In the genomic region with DNA sequence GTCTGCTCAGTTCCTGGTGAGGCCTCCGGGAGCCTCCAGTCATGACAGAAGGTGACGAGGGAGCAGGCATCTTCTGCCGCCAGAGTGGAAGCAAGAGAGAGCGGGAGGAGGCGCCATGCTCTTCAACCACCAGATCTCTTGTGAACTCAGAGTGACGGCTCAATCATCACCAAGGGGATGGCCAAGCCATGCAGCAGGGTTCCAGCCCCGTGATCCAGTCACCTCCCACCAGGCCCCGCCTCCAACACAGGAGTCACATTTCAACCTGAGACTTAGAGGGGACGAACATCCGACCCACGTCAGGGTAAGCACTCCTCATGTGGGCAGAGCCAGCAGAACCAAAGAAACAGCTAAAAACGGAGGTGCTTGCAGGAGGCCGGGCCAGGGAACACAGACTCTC, we compare ENCODE assay signal across 26 cellular contexts.
A peak's percentile ranks its signal among the peaks of the same experiment; 100 is the strongest.
DNase-seq lines count a peak whose midpoint lies in the region; ATAC-seq and TF ChIP-seq lines count a peak whose summit lies in the region.
"Had no signal": no experiment of that assay in that cellular context is flagged by ENCODE, and none has a peak within 500 bp of the region (broad histone marks: within the 10 kb centered on the region; RNA-seq: fewer than 3 reads in every experiment).

No MANE protein-coding gene starts in this region.

- no peak overlapping the region for H3T11ph ChIP-seq in H9 (ENCODE audit: low read length)

- no peak overlapping the region for H2BK12ac ChIP-seq in H9 (ENCODE audit: insufficient read length, low read depth, low read length)

- no peak overlapping the region for H2AK5ac ChIP-seq in H9 (ENCODE audit: insufficient read length, low read length)

- H3K9me3 Mint-ChIP-seq in H9 = no peaks in the 10 kb centered on the region
- H3K9me3 Mint-ChIP-seq in natural killer cell treated with Interleukin-12 subunit alpha and Interleukin-12 subunit beta and Interleukin-15 and Interleukin-18, amount 100 ng/mL, for 72 hours = no peaks in the 10 kb centered on the region
- H3K9me3 Mint-ChIP-seq: CD8-positive, alpha-beta memory T cell had no signal

- no peak overlapping the region for H3K23ac ChIP-seq in H9 (ENCODE audit: insufficient read length, low read depth, low read length)

- H2BK15ac ChIP-seq in H9 (ENCODE audit: low read depth, low read length) = no peak overlapping the region

- H2BK5ac ChIP-seq in H9 (ENCODE audit: insufficient read length, low read length) = no peak overlapping the region

- H3K4me3 Mint-ChIP-seq in H9 = no peak overlapping the region
- no peak overlapping the region for H3K4me3 Mint-ChIP-seq in natural killer cell treated with Interleukin-12 subunit alpha and Interleukin-12 subunit beta and Interleukin-15 and Interleukin-18, amount 100 ng/mL, for 72 hours
- H3K4me3 Mint-ChIP-seq: B cell; CD8-positive, alpha-beta memory T cell had no signal

- no peak overlapping the region for H4K8ac ChIP-seq in H9 (replicated peaks; ENCODE audit: insufficient read length, low read depth, low read length)

- H3K56ac ChIP-seq in H9 (ENCODE audit: insufficient read length, low read depth, low read length) = no peak overlapping the region

- H3K4me2 ChIP-seq in H9 (ENCODE audit: insufficient read depth, insufficient read length, low read length) = no peak overlapping the region
- H3K4me2 ChIP-seq: PC-9 had no signal

- H3K18ac ChIP-seq in H9 (ENCODE audit: insufficient read length, low read depth, low read length) = no peak overlapping the region

- no peak for TF ChIP-seq EP300 in tibial nerve (IDR thresholded peaks at IDR 0.05)

- TF ChIP-seq CTCF in H9 (conservative IDR thresholded peaks at IDR 0.05) = no peak
- TF ChIP-seq CTCF in tibial nerve (IDR thresholded peaks at IDR 0.05) = no peak

- H2BK20ac ChIP-seq in H9 (ENCODE audit: low read depth, low read length, poor library complexity, severe bottlenecking) = no peak overlapping the region

- DNase-seq in ELF-1 (ENCODE audit: low read depth, low spot score) (peak; percentile 83), H9 (peak; percentile 86), iPS-NIHi7 (ENCODE audit: extremely low spot score) (peak; percentile 53), posterior vena cava (ENCODE audit: low spot score) (peak; percentile 66), tibial nerve (ENCODE audit: low spot score in 2 of 2) (no peak), T-helper 1 cell (no peak)
- no peak for DNase-seq in natural killer cell treated with Interleukin-12 subunit alpha and Interleukin-12 subunit beta and Interleukin-15 and Interleukin-18, amount 100 ng/mL, for 72 hours (ENCODE audit: low spot score)
- DNase-seq: CD8-positive, alpha-beta memory T cell; DMS 273 treated with DMSO at 0.1 percent for 48 hours; DMS79; EL; GOT3; IMR-90; KG1; MG63; NCI-H1105 treated with DMSO at 0.1 percent for 48 hours; NCI-H146; NCI-H1930; NCI-H2107; NCI-H446 treated with DMSO at 0.1 percent for 48 hours; NCI-H526; PC-9 had no signal

- no peaks in the 10 kb centered on the region; the same call in 1 of the 2 replicates for H3K4me1 ChIP-seq in H9 (ENCODE audit: insufficient read depth, low read length)
- no peaks in the 10 kb centered on the region for H3K4me1 ChIP-seq in tibial nerve

- no peak for ATAC-seq in natural killer cell treated with Interleukin-12 subunit alpha and Interleukin-12 subunit beta and Interleukin-15 and Interleukin-18, amount 100 ng/mL, for 72 hours
- ATAC-seq: Right ventricle myocardium inferior had no signal

- H2BK120ac ChIP-seq in H9 (ENCODE audit: low read depth, low read length, poor library complexity, severe bottlenecking) = no peak overlapping the region

- H3K4me1 Mint-ChIP-seq in H9 = peaks cover 23 to 26% of the 10 kb centered on the region in 2 experiments
- no peaks in the 10 kb centered on the region for H3K4me1 Mint-ChIP-seq in natural killer cell treated with Interleukin-12 subunit alpha and Interleukin-12 subunit beta and Interleukin-15 and Interleukin-18, amount 100 ng/mL, for 72 hours (ENCODE audit: low read depth in 2 of 2)
- H3K4me1 Mint-ChIP-seq: B cell; CD8-positive, alpha-beta memory T cell had no signal

- H4K20me1 ChIP-seq in H9 (ENCODE audit: control insufficient read depth, insufficient read depth, insufficient read length) = no peaks in the 10 kb centered on the region

- H3K9me3 ChIP-seq in H9 (ENCODE audit: control insufficient read depth, low read depth, low read length) = no peaks in the 10 kb centered on the region
- H3K9me3 ChIP-seq in tibial nerve = no peaks in the 10 kb centered on the region
- H3K9me3 ChIP-seq: MG63, SJSA1 had no signal

- no peak overlapping the region for H3K4me3 ChIP-seq in tibial nerve
- H3K4me3 ChIP-seq: MG63, PC-9, SJSA1 had no signal

- no peak overlapping the region for H3K4ac ChIP-seq in H9 (ENCODE audit: low read depth, low read length)

- WGBS in H9 (ENCODE audit: extremely low coverage, insufficient read length, low lambda C conversion rate) = no CpG with 5 or more reads among the region's 13 CpGs
- 68 to 69% methylated on average over 13 of the region's 13 CpGs for WGBS in tibial nerve, 2 donors

- H2AFZ ChIP-seq in H9 (ENCODE audit: low read length) = no peak overlapping the region
- H2AFZ ChIP-seq: PC-9 had no signal

- H3K36me3 Mint-ChIP-seq in H9 (ENCODE audit: insufficient read depth in 1 of 3, low read depth in 3 of 3) = no peaks in the 10 kb centered on the region; a peak in 1 of 7 replicates
- H3K36me3 Mint-ChIP-seq in natural killer cell treated with Interleukin-12 subunit alpha and Interleukin-12 subunit beta and Interleukin-15 and Interleukin-18, amount 100 ng/mL, for 72 hours = no peaks in the 10 kb centered on the region
- H3K36me3 Mint-ChIP-seq: CD8-positive, alpha-beta memory T cell had no signal

- no peaks in the 10 kb centered on the region for H3K79me1 ChIP-seq in H9 (ENCODE audit: insufficient read depth, low read depth, low read length, poor library complexity, severe bottlenecking)

- H3K27ac ChIP-seq in H9 (ENCODE audit: insufficient read length, low read depth, low read length) (no peak overlapping the region), tibial nerve (no peak overlapping the region)
- H3K27ac ChIP-seq: C4-2B, PC-9, SJSA1 had no signal

- no peak overlapping the region for H3K14ac ChIP-seq in H9 (ENCODE audit: insufficient read depth, low read length)

- H3K9ac ChIP-seq in H9 (ENCODE audit: extremely low read depth, insufficient read length, low read length) = no peak overlapping the region

- H3K27ac Mint-ChIP-seq in H9 = no peak overlapping the region
- no peak overlapping the region for H3K27ac Mint-ChIP-seq in natural killer cell treated with Interleukin-12 subunit alpha and Interleukin-12 subunit beta and Interleukin-15 and Interleukin-18, amount 100 ng/mL, for 72 hours
- H3K27ac Mint-ChIP-seq: B cell; CD8-positive, alpha-beta memory T cell had no signal

- H3K36me3 ChIP-seq in tibial nerve = no peaks in the 10 kb centered on the region
- H3K36me3 ChIP-seq: MG63, SJSA1 had no signal

- H3K79me2 ChIP-seq in H9 (ENCODE audit: insufficient read depth, low read length) = no peaks in the 10 kb centered on the region

- H4K91ac ChIP-seq in H9 (ENCODE audit: insufficient read length, low read depth, low read length) = no peak overlapping the region

- no peaks in the 10 kb centered on the region for H3K27me3 ChIP-seq in H9 (ENCODE audit: insufficient read depth, low read length)
- H3K27me3 ChIP-seq in tibial nerve = no peaks in the 10 kb centered on the region
- H3K27me3 ChIP-seq: MG63 had no signal

- no peak for TF ChIP-seq POLR2A in tibial nerve (IDR thresholded peaks at IDR 0.05)

- peaks cover 22% of the 10 kb centered on the region for H3K27me3 Mint-ChIP-seq in H9 (ENCODE audit: low read depth)
- peaks cover 14 to 15% of the 10 kb centered on the region in 2 donors for H3K27me3 Mint-ChIP-seq in natural killer cell treated with Interleukin-12 subunit alpha and Interleukin-12 subunit beta and Interleukin-15 and Interleukin-18, amount 100 ng/mL, for 72 hours

- intact Hi-C loops in posterior vena cava (cut with DNase I) = no loop called here

- H4K5ac ChIP-seq in H9 (ENCODE audit: insufficient read length, low read depth, low read length) = no peak overlapping the region

- H3K23me2 ChIP-seq in H9 (ENCODE audit: insufficient read length, low read depth, low read length, poor library complexity, severe bottlenecking) = no peaks in the 10 kb centered on the region

Comparison
In these comparisons a context has a peak if more than half of its experiments do, and no peak if none do; other contexts are left out.
1. DNase-seq: peak in ELF-1 (single experiment), H9 (single experiment), iPS-NIHi7 (single experiment) and posterior vena cava (single experiment); none in tibial nerve (0 of 2), natural killer cell treated with Interleukin-12 subunit alpha and Interleukin-12 subunit beta and Interleukin-15 and Interleukin-18, amount 100 ng/mL, for 72 hours (single experiment) and T-helper 1 cell (0 of 5).